ENCODE assay signal across 16 cellular contexts in the genomic region with DNA sequence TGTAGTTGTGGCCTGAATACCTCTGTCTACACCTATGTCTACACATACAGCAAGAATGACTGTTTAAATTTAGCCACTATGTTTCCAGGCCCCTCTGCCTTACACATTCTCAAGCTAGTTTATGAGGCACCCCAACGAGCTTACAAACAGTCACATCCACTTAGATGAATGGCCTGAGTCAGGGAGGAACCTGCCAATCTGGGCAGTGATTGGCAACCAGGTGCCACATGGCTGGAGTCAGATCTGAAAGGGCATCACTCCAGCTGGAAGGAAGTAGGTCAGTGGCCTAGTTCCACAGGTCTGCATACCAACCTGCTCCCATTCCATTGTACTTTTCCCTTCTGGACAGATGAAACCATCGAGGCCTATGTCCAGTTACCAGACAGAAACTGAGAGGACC.
DNase-seq lines count a peak whose midpoint lies in the region; ATAC-seq, FAIRE-seq and TF ChIP-seq lines count a peak whose summit lies in the region.
"Had no signal": no experiment of that assay in that cellular context is flagged by ENCODE, and none has a peak within 500 bp of the region (broad histone marks: within the 10 kb centered on the region; RNA-seq: fewer than 3 reads in every experiment).

No MANE protein-coding gene starts in this region.

- no peak overlapping the region for H3K9ac ChIP-seq in astrocyte (ENCODE audit: low read length)

- H3K27ac ChIP-seq in astrocyte (ENCODE audit: low read depth, low read length), result no peak overlapping the region
- H3K27ac ChIP-seq: C4-2B, stomach had no signal

- H3K4me3 ChIP-seq in astrocyte (ENCODE audit: insufficient read depth, low read depth, low read length), result no peak overlapping the region
- H3K4me3 ChIP-seq: K562, stomach had no signal

- H3K27me3 ChIP-seq in astrocyte (ENCODE audit: insufficient read depth, low read length), result no peaks in the 10 kb centered on the region
- H3K27me3 ChIP-seq: stomach had no signal

- no peaks in the 10 kb centered on the region for H3K9me3 Mint-ChIP-seq in CD14-positive monocyte
- no peaks in the 10 kb centered on the region for H3K9me3 Mint-ChIP-seq in astrocyte (ENCODE audit: unreplicated experiment)
- H3K9me3 Mint-ChIP-seq in naive B cell, result no peaks in the 10 kb centered on the region

- H4K20me1 ChIP-seq in astrocyte (ENCODE audit: insufficient read depth, low read length), result peaks cover 59% of the 10 kb centered on the region

- H3K36me3 Mint-ChIP-seq in CD14-positive monocyte, result peaks cover 10 to 14% of the 10 kb centered on the region in 2 donors
- H3K36me3 Mint-ChIP-seq in astrocyte (ENCODE audit: low read depth, unreplicated experiment), result peaks cover 9% of the 10 kb centered on the region
- H3K36me3 Mint-ChIP-seq in naive B cell, result no peaks in the 10 kb centered on the region

- H2AFZ ChIP-seq in astrocyte (ENCODE audit: low read depth, low read length), result no peak overlapping the region

- intact Hi-C loops in CD14-positive monocyte (cut with micrococcal nuclease), result loop anchor here in 1 of 2 donors (5.0 kb wide), 1 partner anchor 45 kb away; no protein-coding TSS in a partner anchor

- POLR2A ChIA-PET in HEK293T (lab: Yijun Ruan, JAX), result no interaction called here

- H3K4me3 Mint-ChIP-seq in CD14-positive monocyte, result no peak overlapping the region
- no peak overlapping the region for H3K4me3 Mint-ChIP-seq in astrocyte (ENCODE audit: unreplicated experiment)
- H3K4me3 Mint-ChIP-seq in naive B cell, result peak overlapping the region in 4 of 8 donors; percentile 13 to 48 (median 27)

- CTCF ChIA-PET in HEK293T (lab: Yijun Ruan, JAX), result no interaction called here

- FAIRE-seq in astrocyte (lab: Jason Lieb, UNC), result no peak
- no peak for FAIRE-seq in GM19239 (lab: Jason Lieb, UNC)
- FAIRE-seq: K562 had no signal

- peak overlapping the region; percentile 50 to 88 (median 77) for H3K27ac Mint-ChIP-seq in CD14-positive monocyte
- H3K27ac Mint-ChIP-seq in astrocyte (ENCODE audit: unreplicated experiment), result peak overlapping the region; percentile 96
- H3K27ac Mint-ChIP-seq in naive B cell, result peak overlapping the region in 4 of 6 donors; percentile 82 to 99 (median 87)
- H3K27ac Mint-ChIP-seq: progenitor cell of endocrine pancreas had no signal

- DNase-seq in CD14-positive monocyte (ENCODE audit: low spot score) (no peak), HEK293T (ENCODE audit: extremely low spot score) (no peak), astrocyte (ENCODE audit: low read depth) (peak; percentile 32), naive B cell (no peak), NCI-H2081 (lab: John Stamatoyannopoulos, UW) (no peak), GM10266 (ENCODE audit: extremely low spot score) (no peak), GM19239 (ENCODE audit: insufficient read length, low spot score) (no peak)
- DNase-seq: activated CD4-positive, alpha-beta T cell treated with anti-CD3 and anti-CD28 coated beads, Interleukin-2, amount 50 U/mL, for 1 hour; mesendoderm; NCI-H1694; stimulated activated CD4-positive, alpha-beta T cell treated with anti-CD3 and anti-CD28 coated beads, Interleukin-1b, Interleukin-23, amount 100 ng/mL, for 48 hours; stomach had no signal

- peaks cover 17% of the 10 kb centered on the region for H3K4me1 ChIP-seq in astrocyte (ENCODE audit: insufficient read depth, low read length)

- no peak overlapping the region for H3K4me2 ChIP-seq in astrocyte (ENCODE audit: low read length)

- H3K79me2 ChIP-seq in astrocyte (ENCODE audit: insufficient read depth, low read length), result peaks cover 93% of the 10 kb centered on the region

- no peaks in the 10 kb centered on the region for H3K36me3 ChIP-seq in astrocyte (ENCODE audit: insufficient read depth, low read length)
- H3K36me3 ChIP-seq: stomach had no signal

- no peaks in the 10 kb centered on the region for H3K9me3 ChIP-seq in astrocyte (ENCODE audit: insufficient read depth, low read depth, low read length)
- H3K9me3 ChIP-seq: stomach had no signal

- no peak for ATAC-seq in naive B cell (ENCODE audit: low read depth in 2 of 2)
- ATAC-seq in HG03280 (IDR thresholded peaks at IDR 0.05; ENCODE audit: unreplicated experiment), result no peak
- ATAC-seq: K562 had no signal

- H3K27me3 Mint-ChIP-seq in CD14-positive monocyte (ENCODE audit: low read depth in 3 of 3) (peaks cover 0 to 2% (median 0%) of the 10 kb centered on the region in 3 donors), astrocyte (ENCODE audit: low read depth, unreplicated experiment) (no peaks in the 10 kb centered on the region), naive B cell (no peaks in the 10 kb centered on the region)
- H3K27me3 Mint-ChIP-seq: progenitor cell of endocrine pancreas had no signal

- peaks cover 84% of the 10 kb centered on the region for H3K4me1 Mint-ChIP-seq in CD14-positive monocyte
- peaks cover 64% of the 10 kb centered on the region for H3K4me1 Mint-ChIP-seq in astrocyte (ENCODE audit: low read depth, unreplicated experiment)
- peaks cover 59 to 97% (median 92%) of the 10 kb centered on the region in 3 donors for H3K4me1 Mint-ChIP-seq in naive B cell

- TF ChIP-seq CTCF in CD14-positive monocyte (IDR thresholded peaks at IDR 0.05), result no peak
- no peak for TF ChIP-seq CTCF in astrocyte (IDR thresholded peaks at IDR 0.05; ENCODE audit: insufficient read depth, low read depth, low read length)
- no peak for TF ChIP-seq CTCF in GM10266 (IDR thresholded peaks at IDR 0.05; ENCODE audit: control insufficient read depth, insufficient read depth, low read depth, missing control alignments)

TF ChIP-seq in HEK293T, 16 proteins besides CTCF, POLR2A, EP300 and RAD21:
- no peak for TF ChIP-seq SP1 (IDR thresholded peaks at IDR 0.05)
- TF ChIP-seq, protein P1, sequence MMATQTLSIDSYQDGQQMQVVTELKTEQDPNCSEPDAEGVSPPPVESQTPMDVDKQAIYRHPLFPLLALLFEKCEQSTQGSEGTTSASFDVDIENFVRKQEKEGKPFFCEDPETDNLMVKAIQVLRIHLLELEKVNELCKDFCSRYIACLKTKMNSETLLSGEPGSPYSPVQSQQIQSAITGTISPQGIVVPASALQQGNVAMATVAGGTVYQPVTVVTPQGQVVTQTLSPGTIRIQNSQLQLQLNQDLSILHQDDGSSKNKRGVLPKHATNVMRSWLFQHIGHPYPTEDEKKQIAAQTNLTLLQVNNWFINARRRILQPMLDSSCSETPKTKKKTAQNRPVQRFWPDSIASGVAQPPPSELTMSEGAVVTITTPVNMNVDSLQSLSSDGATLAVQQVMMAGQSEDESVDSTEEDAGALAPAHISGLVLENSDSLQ (IDR thresholded peaks at IDR 0.05), result peak; percentile 53; the same call in 1 of the 2 replicates
